Comparison of ENCODE assay signal across 19 cellular contexts in the genomic region with DNA sequence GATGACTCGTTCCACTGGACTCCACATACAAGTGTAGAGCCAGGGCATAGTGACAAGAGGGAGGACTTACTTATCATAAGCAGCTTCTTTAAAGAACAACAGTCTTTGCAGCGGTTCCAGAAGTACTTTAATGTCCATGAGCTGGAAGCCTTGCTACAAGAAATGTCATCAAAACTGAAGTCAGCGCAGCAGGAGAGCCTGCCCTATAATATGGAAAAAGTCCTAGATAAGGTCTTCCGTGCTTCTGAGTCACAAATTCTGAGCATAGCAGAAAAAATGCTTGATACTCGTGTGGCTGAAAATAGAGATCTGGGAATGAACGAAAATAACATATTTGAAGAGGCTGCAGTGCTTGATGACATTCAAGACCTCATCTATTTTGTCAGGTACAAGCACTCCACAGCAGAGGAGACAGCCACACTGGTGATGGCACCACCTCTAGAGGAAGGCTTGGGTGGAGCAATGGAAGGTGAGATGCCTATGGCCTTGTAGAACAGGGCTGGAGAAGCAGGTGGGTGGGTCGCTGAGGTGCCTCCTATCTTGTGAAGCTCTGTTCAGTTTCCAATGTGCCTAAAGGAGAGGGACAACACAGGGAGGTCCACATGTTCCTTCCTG.
"Had no signal": no experiment of that assay in that cellular context is flagged by ENCODE, and none has a peak within 500 bp of the region (broad histone marks: within the 10 kb centered on the region; RNA-seq: fewer than 3 reads in every experiment).

No MANE protein-coding gene starts in this region.

- H3K9me3 Mint-ChIP-seq: natural killer cell treated with Interleukin-12 subunit alpha and Interleukin-12 subunit beta and Interleukin-15 and Interleukin-18, amount 100 ng/mL, for 72 hours; T-cell had no signal

- ATAC-seq: activated CD4-positive, CD25-positive, alpha-beta regulatory T cell treated with anti-CD3 and anti-CD28 coated beads, Interleukin-2, amount 50 U/mL, for 24 hours; natural killer cell treated with Interleukin-12 subunit alpha and Interleukin-12 subunit beta and Interleukin-15 and Interleukin-18, amount 100 ng/mL, for 72 hours; T-cell had no signal

- H3K27me3 ChIP-seq: dorsolateral prefrontal cortex, transverse colon had no signal

- H3K4me3 ChIP-seq: dorsolateral prefrontal cortex, left ventricle myocardium inferior, transverse colon had no signal

- H3K9me3 ChIP-seq: left ventricle myocardium inferior, transverse colon had no signal

- H3K27ac ChIP-seq: left ventricle myocardium inferior, transverse colon had no signal

- DNase-seq: activated CD4-positive, alpha-beta T cell treated with anti-CD3 and anti-CD28 coated beads, Interleukin-2, amount 50 U/mL, for 1 hour; activated CD8-positive, alpha-beta memory T cell treated with anti-CD3 and anti-CD28 coated beads for 24 hours; activated naive CD4-positive, alpha-beta T cell; cerebellar nuclear complex; dorsolateral prefrontal cortex; erythroblast; islet precursor cell; left ventricle myocardium inferior; mesenchymal stem cell; posterior cingulate gyrus; stimulated activated CD4-positive, alpha-beta T cell treated with anti-CD3 and anti-CD28 coated beads, Interleukin-15, amount 100 ng/mL, for 24 hours; stimulated activated CD4-positive, alpha-beta T cell treated with anti-CD3 and anti-CD28 coated beads, Interleukin-4, amount 100 ng/mL, for 1 hour; stimulated activated naive CD4-positive, alpha-beta T cell treated with Interleukin-2 at 50 U/mL for 16 hours; substantia nigra; T-cell; T-helper 9 cell; transverse colon had no signal

- H3K27ac Mint-ChIP-seq: natural killer cell treated with Interleukin-12 subunit alpha and Interleukin-12 subunit beta and Interleukin-15 and Interleukin-18, amount 100 ng/mL, for 72 hours had no signal

- H3K4me1 ChIP-seq: left ventricle myocardium inferior, transverse colon had no signal

- H3K27me3 Mint-ChIP-seq: natural killer cell treated with Interleukin-12 subunit alpha and Interleukin-12 subunit beta and Interleukin-15 and Interleukin-18, amount 100 ng/mL, for 72 hours; T-cell had no signal

- H3K4me3 Mint-ChIP-seq: natural killer cell treated with Interleukin-12 subunit alpha and Interleukin-12 subunit beta and Interleukin-15 and Interleukin-18, amount 100 ng/mL, for 72 hours; T-cell had no signal
